In genomic region chr2:172736419-172737174, GRCh38 we compare ENCODE assay signal across 8 cellular contexts. TPM values are rescaled to one million over a fixed set of nuclear protein-coding genes. Genes with fewer than 3 reads are reported as not detected.
DNase-seq lines count a peak whose midpoint lies in the region; ATAC-seq and TF ChIP-seq lines count a peak whose summit lies in the region.

No MANE protein-coding gene starts in this region.

- H3K4me1 ChIP-seq in GM23248 (ENCODE audit: insufficient read depth) (no peaks in the 10 kb centered on the region), NT2/D1 (ENCODE audit: insufficient read depth, insufficient read length) (no peaks in the 10 kb centered on the region), prostate gland (replicated peaks) (no peaks in the 10 kb centered on the region)

- H4K20me1 ChIP-seq in GM23248 (ENCODE audit: insufficient read depth) = no peaks in the 10 kb centered on the region

- no peaks in the 10 kb centered on the region for H3K9me2 ChIP-seq in GM23248 (ENCODE audit: insufficient read depth)

- H3K4me3 ChIP-seq in GM23248 = peak overlapping the region; percentile 63; the same call in 1 of the 2 replicates
- peak overlapping the region; percentile 58 for H3K4me3 ChIP-seq in NT2/D1 (ENCODE audit: insufficient read length, low read depth)
- H3K4me3 ChIP-seq in epithelial cell of esophagus (ENCODE audit: low read length) = peak overlapping the region; percentile 44
- peak overlapping the region; percentile 45 to 55 for H3K4me3 ChIP-seq in prostate gland

- H3K27ac ChIP-seq in GM23248 = no peak overlapping the region
- H3K27ac ChIP-seq in prostate gland = no peak overlapping the region

- no peak overlapping the region; the same call in 1 of the 2 replicates for H2AFZ ChIP-seq in GM23248

- intact Hi-C loops in prostate gland (cut with DNase I) (no loop called here), posterior vena cava (cut with DNase I) (no loop called here)

- in situ Hi-C loops in GM23248 (cut with MboI) = no loop called here

- H3F3A ChIP-seq in GM23248 (ENCODE audit: insufficient read depth) = no peaks in the 10 kb centered on the region

- peaks cover 17% of the 10 kb centered on the region for H3K27me3 ChIP-seq in GM23248 (replicated peaks; ENCODE audit: insufficient read depth)
- H3K27me3 ChIP-seq in NT2/D1 (ENCODE audit: insufficient read depth, insufficient read length) = peaks cover 55% of the 10 kb centered on the region
- no peaks in the 10 kb centered on the region for H3K27me3 ChIP-seq in prostate gland (replicated peaks; ENCODE audit: insufficient read depth)

- H3K79me2 ChIP-seq in GM23248 (ENCODE audit: insufficient read depth) = no peaks in the 10 kb centered on the region

- TF ChIP-seq CTCF in epithelial cell of esophagus (IDR thresholded peaks at IDR 0.05; ENCODE audit: insufficient read depth, low read depth, low read length, missing control alignments) (no peak), prostate gland (IDR thresholded peaks at IDR 0.05) (no peak)

- TF ChIP-seq POLR2A in prostate gland (IDR thresholded peaks at IDR 0.05) = no peak

- H3K4me2 ChIP-seq in GM23248 (ENCODE audit: unreplicated experiment) = peak overlapping the region; percentile 78

- no peaks in the 10 kb centered on the region for H3K9me3 ChIP-seq in GM23248 (ENCODE audit: low read depth)
- H3K9me3 ChIP-seq in NT2/D1 (ENCODE audit: insufficient read depth, low read length) = no peaks in the 10 kb centered on the region
- H3K9me3 ChIP-seq in prostate gland = no peaks in the 10 kb centered on the region

- no peak for ATAC-seq in GM19463 (IDR thresholded peaks at IDR 0.05; ENCODE audit: unreplicated experiment)
- no peak for ATAC-seq in GM18907 (IDR thresholded peaks at IDR 0.05; ENCODE audit: unreplicated experiment)

- 63 to 64% methylated on average over 17 of the region's 17 CpGs for WGBS in GM23248 (ENCODE audit: low coverage in 1 of 2, low lambda C conversion rate in 2 of 2, missing lambda C conversion rate in 2 of 2), 2 experiments
- WGBS in prostate gland = 30% methylated on average over 17 of the region's 17 CpGs

- DNase-seq in GM23248 (no peak), NT2/D1 (ENCODE audit: low read depth, low spot score) (no peak), epithelial cell of esophagus (ENCODE audit: low read depth) (peak; percentile 15), prostate gland (ENCODE audit: low spot score) (no peak), OCI-M2 (lab: John Stamatoyannopoulos, UW; ENCODE audit: unreplicated experiment) (no peak), posterior vena cava (ENCODE audit: low spot score) (no peak)

- no peak overlapping the region for H3K9ac ChIP-seq in GM23248
- H3K9ac ChIP-seq in NT2/D1 (ENCODE audit: insufficient read length, low read depth) = peak overlapping the region; percentile 69

- H3K36me3 ChIP-seq in GM23248 (ENCODE audit: low read depth) = no peaks in the 10 kb centered on the region
- no peaks in the 10 kb centered on the region for H3K36me3 ChIP-seq in NT2/D1 (ENCODE audit: insufficient read depth, insufficient read length, low read length)
- H3K36me3 ChIP-seq in prostate gland = no peaks in the 10 kb centered on the region

RNA-seq across cellular contexts. Expression of gene RAPGEF4, which starts 1.0 kb away (rescaled TPM):
- total RNA-seq in GM23248 (2014; rRNA removed; shearing (Covaris generic)) = 2.2 TPM in 1 of 2 replicates, not detected in the other
- 0.22 TPM in 1 of 2 replicates, not detected in the other for polyA plus RNA-seq in GM23248 (2016; fragmentation: Nextera tagmentation; extraction: Ambion mirVana)
- total RNA-seq in prostate gland (10 to 100 TPM in 1 of 2 donors, 1 to 10 TPM in 1; 7.3 to 31.0 TPM), posterior vena cava (1 to 10 TPM; 4.5 to 6.2 TPM)
